In the genomic region with DNA sequence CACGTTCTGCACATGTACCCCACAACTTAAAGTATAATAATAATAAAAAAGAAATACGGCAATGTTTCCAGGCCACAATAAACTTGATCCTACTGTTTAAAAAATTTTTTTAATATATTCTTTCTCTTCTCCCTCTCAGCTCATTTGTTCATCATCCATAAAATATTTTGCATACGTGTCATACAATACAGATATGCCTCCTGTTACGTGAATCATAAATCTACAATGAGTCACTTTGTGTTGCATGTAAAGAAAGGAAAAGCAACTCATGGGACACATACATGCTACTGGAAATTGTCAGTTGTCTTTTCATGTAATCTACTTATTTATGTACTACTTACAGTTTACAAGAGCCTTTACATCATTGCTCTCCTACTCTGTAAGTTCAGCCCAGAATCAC, we compare ENCODE assay signal across 27 cellular contexts. TPM values are rescaled to one million over a fixed set of nuclear protein-coding genes. Genes with fewer than 3 reads are reported as not detected.
DNase-seq lines count a peak whose midpoint lies in the region; ATAC-seq and TF ChIP-seq lines count a peak whose summit lies in the region.
"Had no signal": no experiment of that assay in that cellular context is flagged by ENCODE, and none has a peak within 500 bp of the region (broad histone marks: within the 10 kb centered on the region; RNA-seq: fewer than 3 reads in every experiment).

No MANE protein-coding gene starts in this region.

- no TSS peak for BruUV-seq in PC-3 (replicated peaks; lab: Mats Ljungman, UMichigan)

- CTCF ChIA-PET in activated CD4-positive, alpha-beta T cell treated with anti-CD3 and anti-CD28 coated beads for 36 hours (lab: Charles Lee), result no interaction called here
- CTCF ChIA-PET in PC-3 (lab: Charles Lee), result interaction anchor here (0.6 kb wide), 1 partner anchor 189 kb away, joined by 3 read pairs; no protein-coding TSS in a partner anchor

- H3K9me2 ChIP-seq in PC-3 (replicated peaks; ENCODE audit: low read length), result no peaks in the 10 kb centered on the region

- no peaks in the 10 kb centered on the region for H3K9me3 Mint-ChIP-seq in activated CD4-positive, alpha-beta T cell treated with anti-CD3 and anti-CD28 coated beads for 36 hours (ENCODE audit: low read depth)
- H3K9me3 Mint-ChIP-seq: CD4-positive, alpha-beta T cell had no signal

- H3K4me3 ChIP-seq in PC-3 (ENCODE audit: low read length) (no peak overlapping the region), choroid plexus epithelial cell (ENCODE audit: low read depth, low read length) (no peak overlapping the region), esophagus squamous epithelium (no peak overlapping the region)
- H3K4me3 ChIP-seq: BLaER1, SK-N-MC had no signal

- TF ChIP-seq POLR2A in esophagus squamous epithelium (IDR thresholded peaks at IDR 0.05), result no peak

- no peaks in the 10 kb centered on the region for H3K36me3 Mint-ChIP-seq in activated CD4-positive, alpha-beta T cell treated with anti-CD3 and anti-CD28 coated beads for 36 hours (ENCODE audit: low read depth)

- no peak overlapping the region for H3K9ac ChIP-seq in PC-3 (ENCODE audit: low read length)
- H3K9ac ChIP-seq: BLaER1 had no signal

- H3K79me2 ChIP-seq in PC-3 (ENCODE audit: low read length), result no peaks in the 10 kb centered on the region

- H3K4me2 ChIP-seq in PC-3 (ENCODE audit: low read length), result no peak overlapping the region
- H3K4me2 ChIP-seq: BLaER1 had no signal

- H3K27me3 ChIP-seq in PC-3 (ENCODE audit: low read length) (peaks cover 7% of the 10 kb centered on the region; the same call in 1 of the 2 replicates), esophagus squamous epithelium (peaks cover 0 to 22% (median 0%) of the 10 kb centered on the region in 4 donors)
- H3K27me3 ChIP-seq: BLaER1 had no signal

- DNase-seq in activated CD4-positive, alpha-beta T cell treated with anti-CD3 and anti-CD28 coated beads for 36 hours, result no peak
- no peak for DNase-seq in activated CD4-positive, alpha-beta T cell treated with anti-CD3 and anti-CD28 coated beads, Interleukin-2, amount 50 U/mL, for 1 hour
- peak; percentile 61 for DNase-seq in PC-3
- peak; percentile 39 for DNase-seq in choroid plexus epithelial cell (ENCODE audit: low read depth)
- DNase-seq in iris pigment epithelial cell (ENCODE audit: low read depth), result peak; percentile 22
- DNase-seq in central memory CD4-positive, alpha-beta T cell, result no peak
- no peak for DNase-seq in esophagus squamous epithelium (lab: John Stamatoyannopoulos, UW)
- DNase-seq in NCI-H1694 treated with DMSO at 0.1 percent for 48 hours (lab: John Stamatoyannopoulos, UW), result no peak
- DNase-seq: ACHN; CD4-positive, alpha-beta T cell; COR-L47; DMS79; Karpas-422; MM.1S; NCI-H1092; NCI-H146; NCI-H2029 treated with DMSO at 0.1 percent for 48 hours; NCI-H345; NCI-H524; NCI-H82; SHP77 had no signal

- peaks cover 6% of the 10 kb centered on the region; the same call in 1 of the 2 replicates for H3K4me1 ChIP-seq in PC-3 (ENCODE audit: insufficient read depth, low read length)
- H3K4me1 ChIP-seq in esophagus squamous epithelium, result no peaks in the 10 kb centered on the region

- no peaks in the 10 kb centered on the region for H3K9me3 ChIP-seq in PC-3 (ENCODE audit: low read length)
- H3K9me3 ChIP-seq in esophagus squamous epithelium, result no peaks in the 10 kb centered on the region
- H3K9me3 ChIP-seq: BLaER1 had no signal

- H3K27me3 Mint-ChIP-seq in activated CD4-positive, alpha-beta T cell treated with anti-CD3 and anti-CD28 coated beads for 36 hours, result peaks cover 19% of the 10 kb centered on the region

- TF ChIP-seq CTCF in PC-3 (conservative IDR thresholded peaks at IDR 0.05; ENCODE audit: low read depth, low read length) (no peak), choroid plexus epithelial cell (conservative IDR thresholded peaks at IDR 0.05; ENCODE audit: low read depth, low read length) (no peak), esophagus squamous epithelium (IDR thresholded peaks at IDR 0.05) (no peak)

- no peak overlapping the region for H3K4me3 Mint-ChIP-seq in activated CD4-positive, alpha-beta T cell treated with anti-CD3 and anti-CD28 coated beads for 36 hours
- H3K4me3 Mint-ChIP-seq: CD4-positive, alpha-beta T cell had no signal

- H3F3A ChIP-seq in PC-3 (ENCODE audit: low read length, unreplicated experiment), result no peaks in the 10 kb centered on the region

- no peaks in the 10 kb centered on the region for H4K20me1 ChIP-seq in PC-3 (ENCODE audit: low read length)
- H4K20me1 ChIP-seq: BLaER1 had no signal

- no peak overlapping the region for H3K27ac Mint-ChIP-seq in activated CD4-positive, alpha-beta T cell treated with anti-CD3 and anti-CD28 coated beads for 36 hours
- H3K27ac Mint-ChIP-seq: CD4-positive, alpha-beta T cell had no signal

- H3K36me3 ChIP-seq in PC-3 (ENCODE audit: low read depth, low read length) (no peaks in the 10 kb centered on the region), esophagus squamous epithelium (no peaks in the 10 kb centered on the region)
- H3K36me3 ChIP-seq: BLaER1 had no signal

- H2AFZ ChIP-seq in PC-3 (ENCODE audit: low read length), result no peak overlapping the region

- H3K27ac ChIP-seq in PC-3 (ENCODE audit: low read length) (no peak overlapping the region), esophagus squamous epithelium (no peak overlapping the region)
- H3K27ac ChIP-seq: 22Rv1, BLaER1, SK-N-MC had no signal

- POLR2A ChIA-PET in activated CD4-positive, alpha-beta T cell treated with anti-CD3 and anti-CD28 coated beads for 36 hours (lab: Charles Lee), result no interaction called here
- POLR2A ChIA-PET in PC-3 (lab: Charles Lee; ENCODE audit: unreplicated experiment), result no interaction called here

- intact Hi-C loops in activated CD4-positive, alpha-beta T cell treated with anti-CD3 and anti-CD28 coated beads for 36 hours (cut with DNase I, micrococcal nuclease), result no loop called here
- intact Hi-C loops in PC-3 (cut with micrococcal nuclease), result no loop called here
- intact Hi-C loops in esophagus squamous epithelium (cut with DNase I), result no loop called here

- ATAC-seq in activated CD4-positive, alpha-beta T cell treated with anti-CD3 and anti-CD28 coated beads for 36 hours, result peak; percentile 16
- peak; percentile 57 for ATAC-seq in PC-3

- 58 to 77% methylated on average over 4 of the region's 4 CpGs for WGBS in esophagus squamous epithelium, 2 donors

- no peaks in the 10 kb centered on the region for H3K4me1 Mint-ChIP-seq in activated CD4-positive, alpha-beta T cell treated with anti-CD3 and anti-CD28 coated beads for 36 hours

RNA-seq across cellular contexts. Expression of gene TECTB, which starts 1.1 kb away (rescaled TPM):
- total RNA-seq in activated CD4-positive, alpha-beta T cell treated with anti-CD3 and anti-CD28 coated beads for 36 hours, result not detected
- total RNA-seq in PC-3 (2014; rRNA removed) (not detected in 2 replicates), esophagus squamous epithelium (not detected)
- total RNA-seq: CD4-positive, alpha-beta T cell; G401; H1; OCI-LY7 had no signal

Comparison
In these comparisons a context has a peak if more than half of its experiments do, and no peak if none do; other contexts are left out.
1. DNase-seq: peak in PC-3 (single experiment), choroid plexus epithelial cell (single experiment) and iris pigment epithelial cell (single experiment); none in activated CD4-positive, alpha-beta T cell treated with anti-CD3 and anti-CD28 coated beads for 36 hours (single experiment), activated CD4-positive, alpha-beta T cell treated with anti-CD3 and anti-CD28 coated beads, Interleukin-2, amount 50 U/mL, for 1 hour (single experiment), central memory CD4-positive, alpha-beta T cell (single experiment), esophagus squamous epithelium (single experiment) and NCI-H1694 treated with DMSO at 0.1 percent for 48 hours (single experiment).